ENCODE assay signal across 9 cellular contexts in genomic region chr2:134835471-134835870, GRCh38. TPM values are rescaled to one million over a fixed set of nuclear protein-coding genes. Genes with fewer than 3 reads are reported as not detected.
"Had no signal": no experiment of that assay in that cellular context is flagged by ENCODE, and none has a peak within 500 bp of the region (broad histone marks: within the 10 kb centered on the region; RNA-seq: fewer than 3 reads in every experiment).

No MANE protein-coding gene starts in this region.

- H3K4me1 Mint-ChIP-seq: IgD-negative memory B cell had no signal

- H3K27ac Mint-ChIP-seq: IgD-negative memory B cell had no signal

- DNase-seq: IMR-90, KBM-7, KG1 had no signal

- FAIRE-seq: HTR-8/SVneo, K562 had no signal

- H3K4me3 Mint-ChIP-seq: IgD-negative memory B cell had no signal

- H3K4me3 ChIP-seq: K562 had no signal

- H3K27ac ChIP-seq: HL-60 had no signal

- H3K36me3 Mint-ChIP-seq: IgD-negative memory B cell had no signal

- ATAC-seq: K562 had no signal

RNA-seq across cellular contexts. Expression of gene ACMSD, which starts 2.9 kb away (rescaled TPM):
- total RNA-seq: HT-29, HT1080, IMR-90, K562 had no signal
- polyA plus RNA-seq: IgD-negative memory B cell, IMR-90, K562 had no signal
